8 cellular contexts compared by ENCODE assay signal in the genomic region with DNA sequence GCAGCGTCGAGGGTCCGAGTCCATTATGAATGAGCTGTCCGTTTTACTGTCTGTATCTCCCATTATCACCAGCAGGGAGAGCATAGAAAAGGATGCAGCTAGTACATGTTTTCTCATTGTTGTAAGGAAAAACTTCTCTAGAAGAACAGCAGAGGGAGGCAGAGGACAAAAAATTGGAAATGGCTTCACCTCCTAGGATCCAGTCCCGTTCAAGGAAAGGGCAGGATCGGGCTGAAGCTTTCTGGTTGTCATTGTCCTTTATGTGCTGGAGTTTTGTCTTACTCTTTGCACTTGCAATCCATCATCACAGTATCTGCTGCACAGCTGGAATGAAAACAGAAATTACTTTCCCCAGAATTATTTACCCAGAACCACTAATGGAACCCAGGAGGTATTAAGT. TPM values are rescaled to one million over a fixed set of nuclear protein-coding genes. Genes with fewer than 3 reads are reported as not detected.
DNase-seq lines count a peak whose midpoint lies in the region; ATAC-seq, FAIRE-seq and TF ChIP-seq lines count a peak whose summit lies in the region.

No MANE protein-coding gene starts in this region.

- H4K12ac ChIP-seq in trophoblast cell (ENCODE audit: low read depth, low read length): no peak overlapping the region

- TF ChIP-seq CTCF in activated B cell treated with CpG ODN at 0.5 μM for 24 hours (IDR thresholded peaks at IDR 0.05): no peak
- peak; percentile 32 to 83 (median 79) for TF ChIP-seq CTCF in gastroesophageal sphincter (IDR thresholded peaks at IDR 0.05)

- no peak for TF ChIP-seq POLR2A in gastroesophageal sphincter (IDR thresholded peaks at IDR 0.05)

- H3K4me3 Mint-ChIP-seq in activated B cell treated with CpG ODN at 0.5 μM for 24 hours: no peak overlapping the region

- no peak overlapping the region for H3K27ac Mint-ChIP-seq in activated B cell treated with CpG ODN at 0.5 μM for 24 hours

- no peak overlapping the region for H3K23ac ChIP-seq in trophoblast cell (ENCODE audit: low read length)

- intact Hi-C loops in activated B cell treated with CpG ODN at 0.5 μM for 24 hours (cut with micrococcal nuclease): loop anchor here (1.0 to 10.0 kb wide), 4 partner anchors 68 to 1228 kb away; no protein-coding TSS in a partner anchor

- TF ChIP-seq EP300 in gastroesophageal sphincter (IDR thresholded peaks at IDR 0.05): no peak

- H3K36me3 ChIP-seq in gastroesophageal sphincter (no peaks in the 10 kb centered on the region), trophoblast cell (ENCODE audit: control insufficient read depth in 1 of 2, insufficient read depth in 2 of 2, low read length in 2 of 2) (no peaks in the 10 kb centered on the region)

- H2BK12ac ChIP-seq in trophoblast cell (ENCODE audit: low read length): no peak overlapping the region

- H4K8ac ChIP-seq in trophoblast cell (ENCODE audit: low read depth, low read length): no peak overlapping the region

- peak; percentile 97 for FAIRE-seq in A204.1 (lab: Jason Lieb, UNC)

- no peak overlapping the region for H3K27ac ChIP-seq in gastroesophageal sphincter
- no peak overlapping the region for H3K27ac ChIP-seq in trophoblast cell (ENCODE audit: low read depth, low read length)

- no peaks in the 10 kb centered on the region for H3K27me3 ChIP-seq in gastroesophageal sphincter
- no peaks in the 10 kb centered on the region for H3K27me3 ChIP-seq in trophoblast cell (ENCODE audit: insufficient read depth, low read length)

- no peaks in the 10 kb centered on the region for H3K79me2 ChIP-seq in trophoblast cell (ENCODE audit: control insufficient read depth, insufficient read depth, low read length, poor library complexity)

- no peak overlapping the region for H3K4me2 ChIP-seq in trophoblast cell (ENCODE audit: low read length)

- POLR2A ChIA-PET in activated B cell treated with CpG ODN at 0.5 μM for 24 hours (lab: Charles Lee): interaction anchor here (0.6 kb wide), 1 partner anchor 1800 kb away, joined by 3 read pairs; no protein-coding TSS in a partner anchor

- H3K14ac ChIP-seq in trophoblast cell (ENCODE audit: low read length): no peak overlapping the region

- H2BK5ac ChIP-seq in trophoblast cell (ENCODE audit: low read depth, low read length, poor library complexity): no peak overlapping the region

- H3K4me1 ChIP-seq in gastroesophageal sphincter: no peaks in the 10 kb centered on the region
- H3K4me1 ChIP-seq in trophoblast cell (ENCODE audit: control insufficient read depth in 1 of 2, insufficient read depth in 2 of 2, low read length in 2 of 2): no peaks in the 10 kb centered on the region

- peak; percentile 44 for DNase-seq in GM04503 (ENCODE audit: low read depth)
- peak; percentile 44 for DNase-seq in NCI-H226
- DNase-seq in activated B cell treated with CpG ODN at 0.5 μM for 24 hours: no peak
- DNase-seq in trophoblast cell: peak; percentile 38 to 88
- no peak for DNase-seq in NK-92 (lab: John Stamatoyannopoulos, UW; ENCODE audit: unreplicated experiment)

- WGBS in gastroesophageal sphincter (ENCODE audit: low coverage in 1 of 2), 2 donors: 0 to 8% methylated on average over 2 of the region's 6 CpGs
- no CpG with 5 or more reads among the region's 6 CpGs for WGBS in trophoblast cell (ENCODE audit: extremely low coverage, insufficient coverage, insufficient read length)

- H3K27me3 Mint-ChIP-seq in activated B cell treated with CpG ODN at 0.5 μM for 24 hours: peaks cover 5% of the 10 kb centered on the region

- peaks cover 2% of the 10 kb centered on the region for H3K9me3 Mint-ChIP-seq in activated B cell treated with CpG ODN at 0.5 μM for 24 hours

- no peak overlapping the region for H2BK120ac ChIP-seq in trophoblast cell (ENCODE audit: insufficient read depth, low read length, poor library complexity)

- no peak overlapping the region for H4K91ac ChIP-seq in trophoblast cell (ENCODE audit: low read depth, low read length)

- H3K4ac ChIP-seq in trophoblast cell (ENCODE audit: low read depth, low read length): no peak overlapping the region

- H2AFZ ChIP-seq in trophoblast cell (ENCODE audit: insufficient read depth, low read length, poor library complexity): no peak overlapping the region

- no peaks in the 10 kb centered on the region for H3K36me3 Mint-ChIP-seq in activated B cell treated with CpG ODN at 0.5 μM for 24 hours (ENCODE audit: low read depth)

- CTCF ChIA-PET in activated B cell treated with CpG ODN at 0.5 μM for 24 hours (lab: Charles Lee): interaction anchor here (0.9 to 1.5 kb wide), 5 partner anchors 17 to 1229 kb away, joined by 3 to 13 read pairs (median 4); no protein-coding TSS in a partner anchor

- H3K4me3 ChIP-seq in gastroesophageal sphincter (no peak overlapping the region), trophoblast cell (ENCODE audit: low read depth, low read length) (no peak overlapping the region)

- H3K4me1 Mint-ChIP-seq in activated B cell treated with CpG ODN at 0.5 μM for 24 hours: peaks cover 2% of the 10 kb centered on the region

- no peak overlapping the region for H3K9ac ChIP-seq in trophoblast cell (ENCODE audit: low read length)

- H3K79me1 ChIP-seq in trophoblast cell (ENCODE audit: low read length): no peaks in the 10 kb centered on the region

- H2AK5ac ChIP-seq in trophoblast cell (ENCODE audit: low read length): no peak overlapping the region

- H3K18ac ChIP-seq in trophoblast cell (ENCODE audit: low read length): no peak overlapping the region

- ATAC-seq in HG03135 (IDR thresholded peaks at IDR 0.05; ENCODE audit: unreplicated experiment): peak; percentile 79
- peak; percentile 31 for ATAC-seq in activated B cell treated with CpG ODN at 0.5 μM for 24 hours (ENCODE audit: low read depth)
- peak; percentile 67 for ATAC-seq in gastroesophageal sphincter

- H3K9me3 ChIP-seq in gastroesophageal sphincter (no peaks in the 10 kb centered on the region), trophoblast cell (ENCODE audit: insufficient read depth, low read depth, low read length) (no peaks in the 10 kb centered on the region)

RNA-seq across cellular contexts. Expression of a gene that starts 14.7 kb away (rescaled TPM):
- total RNA-seq in activated B cell treated with CpG ODN at 0.5 μM for 24 hours: not detected in 2 replicates
- total RNA-seq in gastroesophageal sphincter: not detected
- 0.41 and 0.53 TPM in 2 replicates for polyA plus RNA-seq in trophoblast cell (2013)

Comparison
In these comparisons a context has a peak if more than half of its experiments do, and no peak if none do; other contexts are left out.
1. DNase-seq: peak in GM04503 (single experiment), NCI-H226 (single experiment) and trophoblast cell (2 of 2); none in activated B cell treated with CpG ODN at 0.5 μM for 24 hours (single experiment) and NK-92 (single experiment).
2. Peak in every context shown above with its lines, with median percentiles within 50 percentile points of each other: ATAC-seq.